ENCODE assay signal across 16 cellular contexts in genomic region chr11:116334596-116334995, GRCh38.
A peak's percentile ranks its signal among the peaks of the same experiment; 100 is the strongest.
DNase-seq lines count a peak whose midpoint lies in the region; ATAC-seq and TF ChIP-seq lines count a peak whose summit lies in the region.
"Had no signal": no experiment of that assay in that cellular context is flagged by ENCODE, and none has a peak within 500 bp of the region (broad histone marks: within the 10 kb centered on the region; RNA-seq: fewer than 3 reads in every experiment).

No MANE protein-coding gene starts in this region.

- TF ChIP-seq CTCF in foreskin keratinocyte (conservative IDR thresholded peaks at IDR 0.05) (no peak), body of pancreas (IDR thresholded peaks at IDR 0.05) (no peak), RWPE1 (conservative IDR thresholded peaks at IDR 0.05; ENCODE audit: low read depth) (no peak)

- ATAC-seq in activated CD8-positive, alpha-beta memory T cell treated with anti-CD3 and anti-CD28 coated beads, Interleukin-2, amount 10 ng/mL, durations not matched to agents 7 days and 5 days, result no peak
- ATAC-seq in foreskin keratinocyte, result peak; percentile 25
- no peak for ATAC-seq in body of pancreas

- CTCF ChIA-PET in activated CD8-positive, alpha-beta memory T cell treated with anti-CD3 and anti-CD28 coated beads, Interleukin-2, amount 10 ng/mL, durations not matched to agents 7 days and 5 days (lab: Charles Lee), result no interaction called here
- CTCF ChIA-PET in RWPE1 (lab: Yijun Ruan, JAX), result no interaction called here

- peaks cover 9% of the 10 kb centered on the region for H3K4me1 ChIP-seq in foreskin keratinocyte
- H3K4me1 ChIP-seq in body of pancreas, result no peaks in the 10 kb centered on the region
- H3K4me1 ChIP-seq: HAP-1 had no signal

- H3K27ac Mint-ChIP-seq in activated CD8-positive, alpha-beta memory T cell treated with anti-CD3 and anti-CD28 coated beads, Interleukin-2, amount 10 ng/mL, durations not matched to agents 7 days and 5 days, result no peak overlapping the region
- H3K27ac Mint-ChIP-seq: CD4-positive, CD25-positive, alpha-beta regulatory T cell had no signal

- no peaks in the 10 kb centered on the region for H3K36me3 Mint-ChIP-seq in activated CD8-positive, alpha-beta memory T cell treated with anti-CD3 and anti-CD28 coated beads, Interleukin-2, amount 10 ng/mL, durations not matched to agents 7 days and 5 days
- H3K36me3 Mint-ChIP-seq: CD4-positive, CD25-positive, alpha-beta regulatory T cell had no signal

- H3K4me3 Mint-ChIP-seq in activated CD8-positive, alpha-beta memory T cell treated with anti-CD3 and anti-CD28 coated beads, Interleukin-2, amount 10 ng/mL, durations not matched to agents 7 days and 5 days, result no peak overlapping the region
- H3K4me3 Mint-ChIP-seq: CD4-positive, CD25-positive, alpha-beta regulatory T cell had no signal

- peaks cover 5% of the 10 kb centered on the region for H3K9me3 Mint-ChIP-seq in activated CD8-positive, alpha-beta memory T cell treated with anti-CD3 and anti-CD28 coated beads, Interleukin-2, amount 10 ng/mL, durations not matched to agents 7 days and 5 days (ENCODE audit: low read depth)

- no peak overlapping the region for H3K4me3 ChIP-seq in body of pancreas
- H3K4me3 ChIP-seq: BLaER1 treated with 17β-estradiol and CSF1 and Interleukin-3, amounts not matched to agents 10 nM and 100 nM; HAP-1 had no signal

- H3K27ac ChIP-seq in foreskin keratinocyte (no peak overlapping the region), body of pancreas (no peak overlapping the region), RWPE1 (no peak overlapping the region)
- H3K27ac ChIP-seq: BLaER1 treated with 17β-estradiol and CSF1 and Interleukin-3, amounts not matched to agents 10 nM and 100 nM had no signal

- peak; percentile 1 for DNase-seq in activated CD8-positive, alpha-beta memory T cell treated with anti-CD3 and anti-CD28 coated beads, Interleukin-2, amount 10 ng/mL, durations not matched to agents 7 days and 5 days
- no peak for DNase-seq in activated CD8-positive, alpha-beta memory T cell treated with anti-CD3 and anti-CD28 coated beads for 24 hours
- peak; percentile 18 for DNase-seq in NCI-H69 (lab: John Stamatoyannopoulos, UW)
- no peak for DNase-seq in foreskin keratinocyte
- DNase-seq in body of pancreas, result no peak
- no peak for DNase-seq in SIG-M5 (lab: John Stamatoyannopoulos, UW)
- DNase-seq in RWPE1 (ENCODE audit: low spot score), result no peak
- DNase-seq: ACHN; Calu3; CD4-positive, CD25-positive, alpha-beta regulatory T cell; DMS 273 treated with DMSO at 0.1 percent for 48 hours; DMS79 treated with DMSO at 0.1 percent for 48 hours; EL; GOT3 had no signal

- H3K27me3 ChIP-seq in foreskin keratinocyte (no peaks in the 10 kb centered on the region), body of pancreas (peaks cover 0 to 3% of the 10 kb centered on the region in 2 donors)
- H3K27me3 ChIP-seq: BLaER1 treated with 17β-estradiol and CSF1 and Interleukin-3, amounts not matched to agents 10 nM and 100 nM had no signal

- no peak for TF ChIP-seq POLR2A in body of pancreas (IDR thresholded peaks at IDR 0.05)

- 31 to 44% methylated on average over 3 of the region's 3 CpGs for whole genome bisulfite sequencing in body of pancreas, 2 donors

- H3K27me3 Mint-ChIP-seq in activated CD8-positive, alpha-beta memory T cell treated with anti-CD3 and anti-CD28 coated beads, Interleukin-2, amount 10 ng/mL, durations not matched to agents 7 days and 5 days, result no peaks in the 10 kb centered on the region

- no peaks in the 10 kb centered on the region for H3K36me3 ChIP-seq in body of pancreas (replicated peaks in 1 of 2; ENCODE audit: insufficient read depth in 1 of 2, low read depth in 2 of 2)
- H3K36me3 ChIP-seq: BLaER1 treated with 17β-estradiol and CSF1 and Interleukin-3, amounts not matched to agents 10 nM and 100 nM; HAP-1 had no signal

- no peaks in the 10 kb centered on the region for H3K4me1 Mint-ChIP-seq in activated CD8-positive, alpha-beta memory T cell treated with anti-CD3 and anti-CD28 coated beads, Interleukin-2, amount 10 ng/mL, durations not matched to agents 7 days and 5 days
- H3K4me1 Mint-ChIP-seq: CD4-positive, CD25-positive, alpha-beta regulatory T cell had no signal

- intact Hi-C loops in body of pancreas (cut with DNase I), result no loop called here

- POLR2A ChIA-PET in RWPE1 (lab: Yijun Ruan, JAX; ENCODE audit: low non-redundant PET), result no interaction called here

- H3K9me3 ChIP-seq in body of pancreas, result no peaks in the 10 kb centered on the region
- H3K9me3 ChIP-seq: HAP-1 had no signal

Comparison
In these comparisons a context has a peak if more than half of its experiments do, and no peak if none do; other contexts are left out.
1. DNase-seq: peak in activated CD8-positive, alpha-beta memory T cell treated with anti-CD3 and anti-CD28 coated beads, Interleukin-2, amount 10 ng/mL, durations not matched to agents 7 days and 5 days (single experiment) and NCI-H69 (single experiment); none in activated CD8-positive, alpha-beta memory T cell treated with anti-CD3 and anti-CD28 coated beads for 24 hours (single experiment), foreskin keratinocyte (0 of 2), body of pancreas (0 of 4), SIG-M5 (single experiment) and RWPE1 (single experiment).